In genomic region chr7:131010714-131011436, GRCh38 we compare ENCODE assay signal across 9 cellular contexts.
A peak's percentile ranks its signal among the peaks of the same experiment; 100 is the strongest.
DNase-seq lines count a peak whose midpoint lies in the region; ATAC-seq and TF ChIP-seq lines count a peak whose summit lies in the region.
"Had no signal": no experiment of that assay in that cellular context is flagged by ENCODE, and none has a peak within 500 bp of the region (broad histone marks: within the 10 kb centered on the region; RNA-seq: fewer than 3 reads in every experiment).

No MANE protein-coding gene starts in this region.

- H3K4me1 Mint-ChIP-seq in activated T-helper 17 cell treated with anti-CD3 and anti-CD28 coated beads, Interleukin-2, amount 50 U/mL, for 72 hours = peaks cover 64% of the 10 kb centered on the region

- H3K27me3 ChIP-seq in AG04450 (ENCODE audit: control insufficient read depth, insufficient read depth, low read length) = no peaks in the 10 kb centered on the region
- no peaks in the 10 kb centered on the region for H3K27me3 ChIP-seq in right lobe of liver

- H3K9me3 Mint-ChIP-seq in activated T-helper 17 cell treated with anti-CD3 and anti-CD28 coated beads, Interleukin-2, amount 50 U/mL, for 72 hours = no peaks in the 10 kb centered on the region

- H3K4me1 ChIP-seq in right lobe of liver = peaks cover 0 to 66% (median 20%) of the 10 kb centered on the region in 4 donors

- TF ChIP-seq POLR2A in right lobe of liver (IDR thresholded peaks at IDR 0.05) = no peak

- H3K36me3 Mint-ChIP-seq in activated T-helper 17 cell treated with anti-CD3 and anti-CD28 coated beads, Interleukin-2, amount 50 U/mL, for 72 hours (ENCODE audit: low read depth) = peaks cover 82% of the 10 kb centered on the region

- DNase-seq in AG04450 (ENCODE audit: low read depth, low spot score) (no peak), H4 (ENCODE audit: low spot score) (peak; percentile 37), right lobe of liver (no peak), HEK293T (ENCODE audit: extremely low spot score) (no peak), NCI-H510A (lab: John Stamatoyannopoulos, UW) (no peak), NCI-H510A treated with DMSO at 0.1 percent for 48 hours (lab: John Stamatoyannopoulos, UW) (no peak)

- no peaks in the 10 kb centered on the region for H3K27me3 Mint-ChIP-seq in activated T-helper 17 cell treated with anti-CD3 and anti-CD28 coated beads, Interleukin-2, amount 50 U/mL, for 72 hours

- H3K4me3 Mint-ChIP-seq in activated T-helper 17 cell treated with anti-CD3 and anti-CD28 coated beads, Interleukin-2, amount 50 U/mL, for 72 hours = peak overlapping the region; percentile 83

- intact Hi-C loops in right lobe of liver (cut with DNase I) = no loop called here

- no peaks in the 10 kb centered on the region; the same call in none of the 2 replicates for H3K9me3 ChIP-seq in AG04450 (ENCODE audit: control insufficient read depth, insufficient read depth, low read length)
- no peaks in the 10 kb centered on the region for H3K9me3 ChIP-seq in right lobe of liver
- H3K9me3 ChIP-seq: thoracic aorta had no signal

- peak; percentile 77 for ATAC-seq in activated T-helper 17 cell treated with anti-CD3 and anti-CD28 coated beads, Interleukin-2, amount 50 U/mL, for 72 hours (replicated peaks)
- ATAC-seq in right lobe of liver (peak; percentile 38 to 73 (median 57)), HG03521 (IDR thresholded peaks at IDR 0.05; ENCODE audit: unreplicated experiment) (no peak)

- WGBS in right lobe of liver (ENCODE audit: insufficient coverage, low coverage, low lambda C conversion rate, missing lambda C conversion rate) = 39% methylated on average over 6 of the region's 6 CpGs

- H3K36me3 ChIP-seq in right lobe of liver = no peaks in the 10 kb centered on the region
- H3K36me3 ChIP-seq: thoracic aorta had no signal

- CTCF ChIA-PET in AG04450 (lab: Charles Lee) (interaction anchor here (1.0 kb wide), 1 partner anchor 136 kb away, joined by 3 read pairs; no protein-coding TSS in a partner anchor), HEK293T (lab: Yijun Ruan, JAX) (interaction anchor here (0.5 kb wide), 1 partner anchor 96 kb away, joined by 3 read pairs; no protein-coding TSS in a partner anchor)

- H3K4me3 ChIP-seq in AG04450 (ENCODE audit: low read depth, low read length) (no peak overlapping the region), right lobe of liver (no peak overlapping the region)
- H3K4me3 ChIP-seq: thoracic aorta had no signal

- TF ChIP-seq CTCF in AG04450 (IDR thresholded peaks at IDR 0.05; ENCODE audit: low read depth, low read length) (no peak), right lobe of liver (IDR thresholded peaks at IDR 0.05) (no peak)

- POLR2A ChIA-PET in AG04450 (lab: Yijun Ruan, JAX) = interaction anchor here (1.1 kb wide), 1 partner anchor 107 kb away, joined by 11 read pairs; no protein-coding TSS in a partner anchor
- POLR2A ChIA-PET in HEK293T (lab: Yijun Ruan, JAX) = no interaction called here

- peak overlapping the region; percentile 97 for H3K27ac Mint-ChIP-seq in activated T-helper 17 cell treated with anti-CD3 and anti-CD28 coated beads, Interleukin-2, amount 50 U/mL, for 72 hours

- H3K27ac ChIP-seq in AG04450 (ENCODE audit: low read depth, low read length) (peak overlapping the region; percentile 59), right lobe of liver (peak overlapping the region; percentile 24 to 65 (median 63))

TF ChIP-seq in HEK293T, 16 proteins besides CTCF, POLR2A, EP300 and RAD21:
- TF ChIP-seq SP1 (IDR thresholded peaks at IDR 0.05) = no peak
- TF ChIP-seq ARNT (IDR thresholded peaks at IDR 0.05) = no peak
- TF ChIP-seq FOXM1 (IDR thresholded peaks at IDR 0.05; ENCODE audit: borderline replicate concordance) = no peak
